Comparison of ENCODE assay signal across 8 cellular contexts in genomic region chr9:107489687-107490605, GRCh38. TPM values are rescaled to one million over a fixed set of nuclear protein-coding genes. Genes with fewer than 3 reads are reported as not detected.
DNase-seq lines count a peak whose midpoint lies in the region; ATAC-seq and TF ChIP-seq lines count a peak whose summit lies in the region.

KLF4 (minus strand) TSS chr9:107489769; CDS start chr9:107489172, 597 bp downstream.

- H3K9ac ChIP-seq in MM.1S (ENCODE audit: low read length), result peak within 1 kb of the TSS; percentile 93

- H3K9me2 ChIP-seq in MM.1S (replicated peaks; ENCODE audit: insufficient read depth, low read length), result no peaks in the 10 kb centered on the region

- H3F3A ChIP-seq in MM.1S (ENCODE audit: insufficient read depth, low read length), result peaks cover 3% of the 10 kb centered on the region; the same call in 1 of the 2 replicates

- 0 to 1% (median 0%) methylated on average over 69 to 101 of the region's 101 CpGs for WGBS in adipose tissue, 3 donors

- H2AFZ ChIP-seq in MM.1S (ENCODE audit: low read length) (peak within 1 kb of the TSS; percentile 96), osteoblast (ENCODE audit: low read length) (peak within 1 kb of the TSS; percentile 76)

- H3K79me2 ChIP-seq in MM.1S (ENCODE audit: low read length) (no peaks in the 10 kb centered on the region), osteoblast (ENCODE audit: insufficient read depth, low read length) (peaks cover 30% of the 10 kb centered on the region)

- H3K27ac ChIP-seq in MM.1S (ENCODE audit: low read length) (peak within 1 kb of the TSS; percentile 76), adipose tissue (ENCODE audit: low read depth, low read length) (peak within 1 kb of the TSS; percentile 78), osteoblast (ENCODE audit: low read depth, low read length) (peak within 1 kb of the TSS; percentile 81), thoracic aorta (peak within 1 kb of the TSS; percentile 95 to 97)

- DNase-seq in DMS53 treated with DMSO at 0.1 percent for 48 hours (lab: John Stamatoyannopoulos, UW; ENCODE audit: unreplicated experiment) (peak; percentile 78), H4 (ENCODE audit: low spot score) (peak; percentile 81), MM.1S (peak; percentile 90), SK-MEL-5 (ENCODE audit: low read depth, low spot score) (peak; percentile 92), Right ventricle myocardium superior (peak; percentile 95), osteoblast (ENCODE audit: insufficient read length, low spot score, missing footprints) (peak; percentile 98), thoracic aorta (ENCODE audit: low spot score) (peak; percentile 80)

- in situ Hi-C loops in SK-MEL-5 (cut with HindIII; ENCODE audit: low pct_unique_long_range_greater_than_20kb, low sequenced_read_pairs), result no loop called here

- ATAC-seq in Right ventricle myocardium superior (ENCODE audit: poor library complexity), result peak; percentile 91
- peak; percentile 63 for ATAC-seq in thoracic aorta (ENCODE audit: insufficient number of reproducible peaks, low FRiP score, low read depth)

- H3K4me3 ChIP-seq in MM.1S (ENCODE audit: low read length) (peak within 1 kb of the TSS; percentile 76), osteoblast (ENCODE audit: insufficient read depth, low read length) (peak within 1 kb of the TSS; percentile 95), thoracic aorta (peak within 1 kb of the TSS; percentile 96)

- H3K27me3 ChIP-seq in MM.1S (replicated peaks; ENCODE audit: insufficient read depth, low read length) (no peaks in the 10 kb centered on the region), osteoblast (ENCODE audit: insufficient read depth, low read length) (no peaks in the 10 kb centered on the region), thoracic aorta (replicated peaks; ENCODE audit: insufficient read depth) (no peaks in the 10 kb centered on the region)

- TF ChIP-seq CTCF in MM.1S (IDR thresholded peaks at IDR 0.05; ENCODE audit: low read length) (no peak), osteoblast (IDR thresholded peaks at IDR 0.05; ENCODE audit: extremely low read depth, low read depth, low read length) (no peak), thoracic aorta (IDR thresholded peaks at IDR 0.05) (no peak)

- intact Hi-C loops in Right ventricle myocardium superior (cut with DNase I), result loop anchor here (5.0 to 10.0 kb wide), 2 partner anchors 85 to 147 kb away; no protein-coding TSS in a partner anchor

- H3K36me3 ChIP-seq in MM.1S (replicated peaks; ENCODE audit: insufficient read depth, low read length) (no peaks in the 10 kb centered on the region), osteoblast (ENCODE audit: insufficient read depth, low read length) (peaks cover 14% of the 10 kb centered on the region), thoracic aorta (peaks cover 10% of the 10 kb centered on the region)

- no peaks in the 10 kb centered on the region for H3K9me3 ChIP-seq in MM.1S (replicated peaks; ENCODE audit: insufficient read depth, low read length)
- no peaks in the 10 kb centered on the region for H3K9me3 ChIP-seq in osteoblast (ENCODE audit: low read depth, low read length)
- H3K9me3 ChIP-seq in thoracic aorta, result no peaks in the 10 kb centered on the region

- H4K20me1 ChIP-seq in MM.1S (ENCODE audit: insufficient read depth, low read length) (no peaks in the 10 kb centered on the region), osteoblast (ENCODE audit: insufficient read depth, low read length) (no peaks in the 10 kb centered on the region)

- H3K4me2 ChIP-seq in MM.1S (ENCODE audit: low read depth, low read length) (peak within 1 kb of the TSS; percentile 100), osteoblast (ENCODE audit: insufficient read depth, low read length) (peak within 1 kb of the TSS; percentile 95)

- H3K4me1 ChIP-seq in MM.1S (ENCODE audit: low read length) (no peaks in the 10 kb centered on the region), osteoblast (ENCODE audit: insufficient read depth, low read length) (peaks cover 15% of the 10 kb centered on the region), thoracic aorta (ENCODE audit: control insufficient read depth in 1 of 2, low read depth in 2 of 2) (peaks cover 10 to 34% of the 10 kb centered on the region in 2 donors)

RNA-seq across cellular contexts. Expression of gene KLF4, which starts in this region (rescaled TPM):
- 2.3 and 3.1 TPM in 2 replicates for total RNA-seq in H4 (2014; rRNA removed; shearing (Covaris generic))
- total RNA-seq in SK-MEL-5 (2014; rRNA removed; shearing (Covaris generic)), result 2.8 and 3.6 TPM in 2 replicates
- polyA plus RNA-seq in SK-MEL-5 (2015; cell fraction: cytosol; rRNA removed), result 6.5 and 13.5 TPM in 2 replicates
- polyA plus RNA-seq in SK-MEL-5 (2015; cell fraction: nucleus; rRNA removed), result 18.1 and 26.1 TPM in 2 replicates
- polyA plus RNA-seq in adipose tissue, result 100 to 1,000 TPM in 2 of 3 donors, 10 to 100 TPM in 1; 11.6 to 168 (median 158) TPM
- total RNA-seq in Right ventricle myocardium superior (32.4 TPM), osteoblast (33.9 and 34.7 TPM in 2 replicates), thoracic aorta (100 to 1,000 TPM in 1 of 2 donors, 10 to 100 TPM in 1; 70.6 to 213 TPM)

Comparison
In these comparisons a context has a peak if more than half of its experiments do, and no peak if none do; other contexts are left out.
1. Peak in every context shown above with its lines: DNase-seq, ATAC-seq, H3K4me3 ChIP-seq and H3K27ac ChIP-seq.